ENCODE assay signal across 9 cellular contexts in genomic region chr19:49643466-49643865, GRCh38. TPM values are rescaled to one million over a fixed set of nuclear protein-coding genes. Genes with fewer than 3 reads are reported as not detected.
DNase-seq lines count a peak whose midpoint lies in the region; ATAC-seq and TF ChIP-seq lines count a peak whose summit lies in the region.
"Had no signal": no experiment of that assay in that cellular context is flagged by ENCODE, and none has a peak within 500 bp of the region (broad histone marks: within the 10 kb centered on the region; RNA-seq: fewer than 3 reads in every experiment).

No MANE protein-coding gene starts in this region.

- H3K4me1 ChIP-seq in CD4-positive, CD25-positive, alpha-beta regulatory T cell (ENCODE audit: control insufficient read depth, insufficient read depth, low read length, poor library complexity, severe bottlenecking) = peaks cover 45% of the 10 kb centered on the region
- H3K4me1 ChIP-seq in mucosa of stomach (ENCODE audit: control insufficient read depth, insufficient read depth, low read length) = peaks cover 25% of the 10 kb centered on the region

- H3K27ac Mint-ChIP-seq in CD4-positive, CD25-positive, alpha-beta regulatory T cell = peak overlapping the region; percentile 65 to 98 (median 97)
- peak overlapping the region; percentile 100 for H3K27ac Mint-ChIP-seq in HFFc6
- peak overlapping the region; percentile 84 for H3K27ac Mint-ChIP-seq in activated naive CD8-positive, alpha-beta T cell

- TF ChIP-seq CTCF in HFFc6 (IDR thresholded peaks at IDR 0.05) = no peak

- peak overlapping the region; percentile 18 for H3K9ac ChIP-seq in mucosa of stomach (ENCODE audit: low read length)

- peak in 1 of 3 donors; percentile 55 for DNase-seq in CD4-positive, CD25-positive, alpha-beta regulatory T cell
- DNase-seq in HFFc6 (no peak), SKM-1 treated with dmso at 0.1 percent for 144 hours (lab: John Stamatoyannopoulos, UW; ENCODE audit: unreplicated experiment) (no peak), left lobe of liver (ENCODE audit: low spot score) (no peak)
- no peak for DNase-seq in activated CD8-positive, alpha-beta memory T cell treated with anti-CD3 and anti-CD28 coated beads, Interleukin-2, amount 50 U/mL, for 48 hours
- DNase-seq: SHP77 treated with DMSO at 0.1 percent for 48 hours had no signal

- H3K4me1 Mint-ChIP-seq in CD4-positive, CD25-positive, alpha-beta regulatory T cell = peaks cover 8 to 67% (median 33%) of the 10 kb centered on the region in 4 donors
- H3K4me1 Mint-ChIP-seq in HFFc6 (ENCODE audit: low read depth) = peaks cover 48% of the 10 kb centered on the region
- peaks cover 44% of the 10 kb centered on the region for H3K4me1 Mint-ChIP-seq in activated naive CD8-positive, alpha-beta T cell (ENCODE audit: low read depth)

- H3K9me3 ChIP-seq in CD4-positive, CD25-positive, alpha-beta regulatory T cell (ENCODE audit: control insufficient read depth in 2 of 2, low read length in 2 of 2) = no peaks in the 10 kb centered on the region
- no peaks in the 10 kb centered on the region for H3K9me3 ChIP-seq in mucosa of stomach (ENCODE audit: control insufficient read depth, low read length)

- no peak for ATAC-seq in CD4-positive, CD25-positive, alpha-beta regulatory T cell (ENCODE audit: low read depth in 2 of 2)
- ATAC-seq in GM21390 (IDR thresholded peaks at IDR 0.05; ENCODE audit: unreplicated experiment) (no peak), left lobe of liver (no peak)

- peaks cover 9% of the 10 kb centered on the region for H3K36me3 Mint-ChIP-seq in CD4-positive, CD25-positive, alpha-beta regulatory T cell
- H3K36me3 Mint-ChIP-seq in HFFc6 (ENCODE audit: low read depth) = peaks cover 26% of the 10 kb centered on the region
- H3K36me3 Mint-ChIP-seq in activated naive CD8-positive, alpha-beta T cell = no peaks in the 10 kb centered on the region

- peak overlapping the region; percentile 43 to 94 (median 88) for H3K4me3 Mint-ChIP-seq in CD4-positive, CD25-positive, alpha-beta regulatory T cell
- peak overlapping the region; percentile 99 for H3K4me3 Mint-ChIP-seq in HFFc6
- H3K4me3 Mint-ChIP-seq in activated naive CD8-positive, alpha-beta T cell = peak overlapping the region; percentile 97

- H3K4me3 ChIP-seq in CD4-positive, CD25-positive, alpha-beta regulatory T cell (ENCODE audit: low read depth, low read length) = peak overlapping the region; percentile 90
- H3K4me3 ChIP-seq in mucosa of stomach (ENCODE audit: low read length) = no peak overlapping the region

- H3K27me3 Mint-ChIP-seq in CD4-positive, CD25-positive, alpha-beta regulatory T cell = peaks cover 4% of the 10 kb centered on the region
- H3K27me3 Mint-ChIP-seq in HFFc6 (ENCODE audit: insufficient read depth) = peaks cover 18% of the 10 kb centered on the region
- H3K27me3 Mint-ChIP-seq in activated naive CD8-positive, alpha-beta T cell = no peaks in the 10 kb centered on the region

- H3K9me3 Mint-ChIP-seq in CD4-positive, CD25-positive, alpha-beta regulatory T cell = no peaks in the 10 kb centered on the region
- no peaks in the 10 kb centered on the region for H3K9me3 Mint-ChIP-seq in HFFc6
- no peaks in the 10 kb centered on the region for H3K9me3 Mint-ChIP-seq in activated naive CD8-positive, alpha-beta T cell (ENCODE audit: low read depth)

- peak overlapping the region; percentile 93 for H3K27ac ChIP-seq in CD4-positive, CD25-positive, alpha-beta regulatory T cell (ENCODE audit: insufficient read depth, low read length, poor library complexity, severe bottlenecking)

- H3K36me3 ChIP-seq in CD4-positive, CD25-positive, alpha-beta regulatory T cell (ENCODE audit: control insufficient read depth, insufficient read depth, low read length) = peaks cover 20% of the 10 kb centered on the region
- peaks cover 4% of the 10 kb centered on the region for H3K36me3 ChIP-seq in mucosa of stomach (ENCODE audit: control insufficient read depth, insufficient read depth, low read length)

- H3K27me3 ChIP-seq in CD4-positive, CD25-positive, alpha-beta regulatory T cell (ENCODE audit: control insufficient read depth, insufficient read depth, low read length) = no peaks in the 10 kb centered on the region
- H3K27me3 ChIP-seq in mucosa of stomach (ENCODE audit: control insufficient read depth, insufficient read depth, low read length) = no peaks in the 10 kb centered on the region

RNA-seq across cellular contexts. Expression of gene SCAF1, which starts 1.5 kb away (rescaled TPM):
- 47.4 TPM for total RNA-seq in CD4-positive, CD25-positive, alpha-beta regulatory T cell
- under 1 TPM in 3 of 4 donors, not detected in 1; 0.53 to 0.88 (median 0.75) TPM for polyA plus RNA-seq in CD4-positive, CD25-positive, alpha-beta regulatory T cell
- total RNA-seq in HFFc6 (2021; fragmentation: NEBNext Ultra II Directional; extraction: Animal tissue kit (Norgen Biotek cat#: 25700)) = 100 to 1,000 TPM; 112 to 134 (median 121) TPM
- total RNA-seq in left lobe of liver = 35.5 TPM

RNA-seq across cellular contexts. Expression of gene RRAS, which starts 3.5 kb away (rescaled TPM):
- total RNA-seq in CD4-positive, CD25-positive, alpha-beta regulatory T cell = 4.6 TPM
- polyA plus RNA-seq in CD4-positive, CD25-positive, alpha-beta regulatory T cell = 10 to 100 TPM; 17.7 to 22.1 (median 19.8) TPM
- 100 to 1,000 TPM; 130 to 162 (median 133) TPM for total RNA-seq in HFFc6 (2021; fragmentation: NEBNext Ultra II Directional; extraction: Animal tissue kit (Norgen Biotek cat#: 25700))
- 8.9 TPM for total RNA-seq in left lobe of liver

RNA-seq across cellular contexts. Expression of gene IRF3, which starts 22.2 kb away (rescaled TPM):
- total RNA-seq in CD4-positive, CD25-positive, alpha-beta regulatory T cell = 235 TPM
- polyA plus RNA-seq in CD4-positive, CD25-positive, alpha-beta regulatory T cell = 100 to 1,000 TPM in 1 of 4 donors, 10 to 100 TPM in 3; 76.4 to 104 (median 95.9) TPM
- 10 to 100 TPM; 55.5 to 72.8 (median 58.7) TPM for total RNA-seq in HFFc6 (2021; fragmentation: NEBNext Ultra II Directional; extraction: Animal tissue kit (Norgen Biotek cat#: 25700))
- total RNA-seq in left lobe of liver = 50.1 TPM

RNA-seq across cellular contexts. Expression of gene BCL2L12, which starts 22.3 kb away (rescaled TPM):
- 13.6 TPM for total RNA-seq in CD4-positive, CD25-positive, alpha-beta regulatory T cell
- 10 to 100 TPM; 13.6 to 15.3 (median 15.1) TPM for polyA plus RNA-seq in CD4-positive, CD25-positive, alpha-beta regulatory T cell
- 10 to 100 TPM; 23.9 to 34.2 (median 33.4) TPM for total RNA-seq in HFFc6 (2021; fragmentation: NEBNext Ultra II Directional; extraction: Animal tissue kit (Norgen Biotek cat#: 25700))
- total RNA-seq in left lobe of liver = 13.7 TPM

RNA-seq across cellular contexts. Expression of gene PRMT1, which starts 33.6 kb away (rescaled TPM):
- 59.2 TPM for total RNA-seq in CD4-positive, CD25-positive, alpha-beta regulatory T cell
- polyA plus RNA-seq in CD4-positive, CD25-positive, alpha-beta regulatory T cell = 100 to 1,000 TPM; 101 to 118 (median 105) TPM
- total RNA-seq in HFFc6 (2021; fragmentation: NEBNext Ultra II Directional; extraction: Animal tissue kit (Norgen Biotek cat#: 25700)) = 100 to 1,000 TPM; 209 to 226 (median 217) TPM
- total RNA-seq in left lobe of liver = 28.7 TPM

Comparison
In these comparisons a context has a peak if more than half of its experiments do, and no peak if none do; other contexts are left out.
1. RNA of gene RRAS, which starts 3.5 kb away (total RNA-seq): 130 to 162 TPM in HFFc6; 8.9 TPM in left lobe of liver (single experiment) and 4.6 TPM in CD4-positive, CD25-positive, alpha-beta regulatory T cell (single experiment); every median in the first group is over 10 times any median in the second.
2. Peak in every context shown above with its lines, with median percentiles within 50 percentile points of each other: H3K27ac Mint-ChIP-seq and H3K4me3 Mint-ChIP-seq.